In genomic region chr17:82033359-82034085, GRCh38 we compare ENCODE assay signal across 23 cellular contexts. TPM values are rescaled to one million over a fixed set of nuclear protein-coding genes. Genes with fewer than 3 reads are reported as not detected.
DNase-seq lines count a peak whose midpoint lies in the region; ATAC-seq and TF ChIP-seq lines count a peak whose summit lies in the region.
"Had no signal": no experiment of that assay in that cellular context is flagged by ENCODE, and none has a peak within 500 bp of the region (broad histone marks: within the 10 kb centered on the region; RNA-seq: fewer than 3 reads in every experiment).

No MANE protein-coding gene starts in this region.

- H3K4me1 Mint-ChIP-seq in activated naive CD8-positive, alpha-beta T cell (ENCODE audit: low read depth), result peaks cover 18% of the 10 kb centered on the region
- H3K4me1 Mint-ChIP-seq in activated naive CD8-positive, alpha-beta T cell treated with anti-CD3 and anti-CD28 coated beads, Interleukin-2, amount 50 U/mL, for 24 hours, result peaks cover 25% of the 10 kb centered on the region
- peaks cover 29% of the 10 kb centered on the region for H3K4me1 Mint-ChIP-seq in activated T-cell treated with anti-CD3 and anti-CD28 coated beads, Interleukin-2, amount 50 U/mL, for 4 hours (ENCODE audit: low read depth)

- H2AFZ ChIP-seq in osteoblast (ENCODE audit: low read length), result no peak overlapping the region

- POLR2A ChIA-PET in RWPE1 (lab: Yijun Ruan, JAX; ENCODE audit: low non-redundant PET), result interaction anchor here (0.9 kb wide), 1 partner anchor 17 kb away, joined by 3 read pairs; no protein-coding TSS in a partner anchor

- peak overlapping the region; percentile 8 for H3K4me3 ChIP-seq in iPS-15b (ENCODE audit: low read depth, low read length)
- H3K4me3 ChIP-seq in osteoblast (ENCODE audit: insufficient read depth, low read length), result no peak overlapping the region
- H3K4me3 ChIP-seq: stomach, thyroid gland had no signal

- no peaks in the 10 kb centered on the region for H3K9me3 Mint-ChIP-seq in activated naive CD8-positive, alpha-beta T cell (ENCODE audit: low read depth)
- no peaks in the 10 kb centered on the region for H3K9me3 Mint-ChIP-seq in activated naive CD8-positive, alpha-beta T cell treated with anti-CD3 and anti-CD28 coated beads, Interleukin-2, amount 50 U/mL, for 24 hours
- H3K9me3 Mint-ChIP-seq in activated T-cell treated with anti-CD3 and anti-CD28 coated beads, Interleukin-2, amount 50 U/mL, for 4 hours, result no peaks in the 10 kb centered on the region
- H3K9me3 Mint-ChIP-seq: activated naive CD8-positive, alpha-beta T cell treated with anti-CD3 and anti-CD28 coated beads for 36 hours; immature natural killer cell; T-helper 2 cell treated with Interferon-gamma antibody and Interleukin-4, amounts not matched to agents 5 μg/mL and 100 μg/mL, for 36 hours had no signal

- no peaks in the 10 kb centered on the region for H3K27me3 Mint-ChIP-seq in activated naive CD8-positive, alpha-beta T cell
- H3K27me3 Mint-ChIP-seq in activated naive CD8-positive, alpha-beta T cell treated with anti-CD3 and anti-CD28 coated beads, Interleukin-2, amount 50 U/mL, for 24 hours, result no peaks in the 10 kb centered on the region
- H3K27me3 Mint-ChIP-seq in activated T-cell treated with anti-CD3 and anti-CD28 coated beads, Interleukin-2, amount 50 U/mL, for 4 hours (ENCODE audit: low read depth), result no peaks in the 10 kb centered on the region
- H3K27me3 Mint-ChIP-seq: activated naive CD8-positive, alpha-beta T cell treated with anti-CD3 and anti-CD28 coated beads for 36 hours had no signal

- H3K9me3 ChIP-seq in iPS-15b (ENCODE audit: control insufficient read depth, insufficient read depth, low read length) (no peaks in the 10 kb centered on the region), osteoblast (ENCODE audit: low read depth, low read length) (no peaks in the 10 kb centered on the region)
- H3K9me3 ChIP-seq: BE2C, stomach, thyroid gland had no signal

- peaks cover 3% of the 10 kb centered on the region for H3K36me3 Mint-ChIP-seq in activated naive CD8-positive, alpha-beta T cell
- H3K36me3 Mint-ChIP-seq in activated naive CD8-positive, alpha-beta T cell treated with anti-CD3 and anti-CD28 coated beads, Interleukin-2, amount 50 U/mL, for 24 hours (ENCODE audit: low read depth), result peaks cover 5% of the 10 kb centered on the region
- peaks cover 8% of the 10 kb centered on the region for H3K36me3 Mint-ChIP-seq in activated T-cell treated with anti-CD3 and anti-CD28 coated beads, Interleukin-2, amount 50 U/mL, for 4 hours (ENCODE audit: insufficient read depth)
- H3K36me3 Mint-ChIP-seq: activated naive CD8-positive, alpha-beta T cell treated with anti-CD3 and anti-CD28 coated beads for 36 hours had no signal

- DNase-seq in activated naive CD8-positive, alpha-beta T cell treated with anti-CD3 and anti-CD28 coated beads, Interleukin-2, amount 50 U/mL, for 24 hours, result no peak
- no peak for DNase-seq in RWPE1 (ENCODE audit: low spot score)
- DNase-seq in activated T-cell treated with anti-CD3 and anti-CD28 coated beads, Interleukin-2, amount 50 U/mL, for 4 hours, result no peak
- DNase-seq in osteoblast (ENCODE audit: insufficient read length, low spot score, missing footprints), result no peak
- DNase-seq: activated CD4-positive, alpha-beta T cell treated with anti-CD3 and anti-CD28 coated beads, Interleukin-2, amount 50 U/mL, for 48 hours; activated effector memory CD4-positive, alpha-beta T cell treated with Interleukin-2 at 50 U/mL for 16 hours; activated naive CD8-positive, alpha-beta T cell treated with anti-CD3 and anti-CD28 coated beads for 36 hours; BE2C; central memory CD4-positive, alpha-beta T cell; immature natural killer cell; mesendoderm; NCI-H2171; NCI-H524 treated with DMSO at 0.1 percent for 48 hours; PC-3; Right ventricle myocardium superior; stomach; thyroid gland had no signal

- H3K27ac Mint-ChIP-seq in activated naive CD8-positive, alpha-beta T cell, result no peak overlapping the region
- H3K27ac Mint-ChIP-seq in activated naive CD8-positive, alpha-beta T cell treated with anti-CD3 and anti-CD28 coated beads, Interleukin-2, amount 50 U/mL, for 24 hours, result no peak overlapping the region
- H3K27ac Mint-ChIP-seq: activated naive CD8-positive, alpha-beta T cell treated with anti-CD3 and anti-CD28 coated beads for 36 hours; immature natural killer cell; T-helper 2 cell treated with Interferon-gamma antibody and Interleukin-4, amounts not matched to agents 5 μg/mL and 100 μg/mL, for 36 hours had no signal

- CTCF ChIA-PET in RWPE1 (lab: Yijun Ruan, JAX), result no interaction called here

- H3K27ac ChIP-seq in RWPE1, result peak overlapping the region; percentile 82
- H3K27ac ChIP-seq in osteoblast (ENCODE audit: low read depth, low read length), result no peak overlapping the region
- H3K27ac ChIP-seq: HL-60, stomach, thyroid gland had no signal

- H4K20me1 ChIP-seq in osteoblast (ENCODE audit: insufficient read depth, low read length), result peaks cover 5% of the 10 kb centered on the region

- H3K9ac ChIP-seq in iPS-15b (ENCODE audit: low read depth, low read length), result peak overlapping the region; percentile 62

- H3K36me3 ChIP-seq in iPS-15b (ENCODE audit: control insufficient read depth, insufficient read depth, low read length) (peaks cover 6% of the 10 kb centered on the region), osteoblast (ENCODE audit: insufficient read depth, low read length) (no peaks in the 10 kb centered on the region)
- H3K36me3 ChIP-seq: thyroid gland had no signal

- H3K27me3 ChIP-seq in iPS-15b (ENCODE audit: control insufficient read depth, insufficient read depth, low read length) (peaks cover 2% of the 10 kb centered on the region), osteoblast (ENCODE audit: insufficient read depth, low read length) (no peaks in the 10 kb centered on the region)
- H3K27me3 ChIP-seq: BE2C, thyroid gland had no signal

- no peak overlapping the region for H3K4me2 ChIP-seq in osteoblast (ENCODE audit: insufficient read depth, low read length)

- TF ChIP-seq CTCF in RWPE1 (conservative IDR thresholded peaks at IDR 0.05; ENCODE audit: low read depth), result no peak
- TF ChIP-seq CTCF in osteoblast (IDR thresholded peaks at IDR 0.05; ENCODE audit: extremely low read depth, low read depth, low read length), result no peak

- H3K4me3 Mint-ChIP-seq in activated naive CD8-positive, alpha-beta T cell, result peak overlapping the region; percentile 10
- H3K4me3 Mint-ChIP-seq in activated naive CD8-positive, alpha-beta T cell treated with anti-CD3 and anti-CD28 coated beads, Interleukin-2, amount 50 U/mL, for 24 hours, result no peak overlapping the region
- H3K4me3 Mint-ChIP-seq in activated T-cell treated with anti-CD3 and anti-CD28 coated beads, Interleukin-2, amount 50 U/mL, for 4 hours, result no peak overlapping the region

- H3K79me2 ChIP-seq in osteoblast (ENCODE audit: insufficient read depth, low read length), result no peaks in the 10 kb centered on the region

- ATAC-seq in activated naive CD8-positive, alpha-beta T cell treated with anti-CD3 and anti-CD28 coated beads, Interleukin-2, amount 50 U/mL, for 24 hours, result no peak
- no peak for ATAC-seq in activated T-cell treated with anti-CD3 and anti-CD28 coated beads, Interleukin-2, amount 50 U/mL, for 4 hours
- no peak for ATAC-seq in GM21381 (IDR thresholded peaks at IDR 0.05; ENCODE audit: unreplicated experiment)
- ATAC-seq in HG03571 (IDR thresholded peaks at IDR 0.05; ENCODE audit: unreplicated experiment), result no peak
- ATAC-seq: PC-3 had no signal

- H3K4me1 ChIP-seq in iPS-15b (ENCODE audit: control insufficient read depth, insufficient read depth, low read length) (no peaks in the 10 kb centered on the region), osteoblast (ENCODE audit: insufficient read depth, low read length) (peaks cover 21% of the 10 kb centered on the region)
- H3K4me1 ChIP-seq: BE2C had no signal

RNA-seq across cellular contexts. Expression of gene RAC3, which starts 2.0 kb away (rescaled TPM):
- 1 to 10 TPM; 4.1 to 7.7 (median 4.8) TPM for total RNA-seq in activated T-cell treated with anti-CD3 and anti-CD28 coated beads, Interleukin-2, amount 50 U/mL, for 4 hours
- 0.59 and 1.8 TPM in 2 replicates for total RNA-seq in osteoblast

RNA-seq across cellular contexts. Expression of gene DCXR, which starts 4.0 kb away (rescaled TPM):
- total RNA-seq in activated T-cell treated with anti-CD3 and anti-CD28 coated beads, Interleukin-2, amount 50 U/mL, for 4 hours, result 10 to 100 TPM; 74.2 to 88.6 (median 76.9) TPM
- total RNA-seq in osteoblast, result 23.9 and 31.8 TPM in 2 replicates

RNA-seq across cellular contexts. Expression of gene LRRC45, which starts 10.4 kb away (rescaled TPM):
- 10 to 100 TPM; 19.5 to 31.4 (median 30.8) TPM for total RNA-seq in activated T-cell treated with anti-CD3 and anti-CD28 coated beads, Interleukin-2, amount 50 U/mL, for 4 hours
- total RNA-seq in osteoblast, result 12.1 and 13.4 TPM in 2 replicates

RNA-seq across cellular contexts. Expression of gene CENPX, which starts 10.8 kb away (rescaled TPM):
- 100 to 1,000 TPM; 145 to 189 (median 183) TPM for total RNA-seq in activated T-cell treated with anti-CD3 and anti-CD28 coated beads, Interleukin-2, amount 50 U/mL, for 4 hours
- total RNA-seq in osteoblast, result 13.8 and 18.8 TPM in 2 replicates

RNA-seq across cellular contexts. Expression of gene RFNG, which starts 18.1 kb away (rescaled TPM):
- 10 to 100 TPM; 20.3 to 21.5 (median 20.4) TPM for total RNA-seq in activated T-cell treated with anti-CD3 and anti-CD28 coated beads, Interleukin-2, amount 50 U/mL, for 4 hours
- 46.3 and 52.7 TPM in 2 replicates for total RNA-seq in osteoblast
